ENCODE assay signal across 12 cellular contexts in genomic region chr10:19638873-19639233, GRCh38.
DNase-seq lines count a peak whose midpoint lies in the region; ATAC-seq and TF ChIP-seq lines count a peak whose summit lies in the region.
"Had no signal": no experiment of that assay in that cellular context is flagged by ENCODE, and none has a peak within 500 bp of the region (broad histone marks: within the 10 kb centered on the region; RNA-seq: fewer than 3 reads in every experiment).

No MANE protein-coding gene starts in this region.

- intact Hi-C loops in Right ventricle myocardium superior (cut with DNase I), result no loop called here
- intact Hi-C loops in activated CD4-positive, alpha-beta T cell treated with anti-CD3 and anti-CD28 coated beads, Interleukin-2, amount 10 ng/mL, durations not matched to agents 24 days and 14 days (cut with micrococcal nuclease), result no loop called here
- intact Hi-C loops in body of pancreas (cut with DNase I), result no loop called here

- no peak overlapping the region for H3K27ac Mint-ChIP-seq in activated CD4-positive, alpha-beta T cell treated with anti-CD3 and anti-CD28 coated beads, Interleukin-2, amount 10 ng/mL, durations not matched to agents 24 days and 14 days

- H3K9me3 Mint-ChIP-seq in activated CD4-positive, alpha-beta T cell treated with anti-CD3 and anti-CD28 coated beads, Interleukin-2, amount 10 ng/mL, durations not matched to agents 24 days and 14 days, result no peaks in the 10 kb centered on the region

- peak overlapping the region; percentile 19 to 56 (median 42); a peak in 13 of 20 replicates for H3K4me3 ChIP-seq in BLaER1 treated with 17β-estradiol and CSF1 and Interleukin-3, amounts not matched to agents 10 nM and 100 nM
- H3K4me3 ChIP-seq in parathyroid adenoma (ENCODE audit: low read depth, low read length) (no peak overlapping the region), body of pancreas (no peak overlapping the region)

- peak overlapping the region; percentile 21 to 74 (median 62); a peak in 21 of 22 replicates for H3K4me2 ChIP-seq in BLaER1 treated with 17β-estradiol and CSF1 and Interleukin-3, amounts not matched to agents 10 nM and 100 nM
- no peak overlapping the region for H3K4me2 ChIP-seq in parathyroid adenoma (ENCODE audit: low read length)

- TF ChIP-seq CTCF in parathyroid adenoma (IDR thresholded peaks at IDR 0.05), result no peak
- no peak for TF ChIP-seq CTCF in body of pancreas (IDR thresholded peaks at IDR 0.05)

- H3K9ac ChIP-seq in BLaER1 treated with 17β-estradiol and CSF1 and Interleukin-3, amounts not matched to agents 10 nM and 100 nM, result peak overlapping the region in 10 of 11 experiments; percentile 36 to 79 (median 57); a peak in 17 of 22 replicates
- H3K9ac ChIP-seq in parathyroid adenoma, result no peak overlapping the region

- no peaks in the 10 kb centered on the region for H3K27me3 ChIP-seq in BLaER1 treated with 17β-estradiol and CSF1 and Interleukin-3, amounts not matched to agents 10 nM and 100 nM
- H3K27me3 ChIP-seq in parathyroid adenoma (ENCODE audit: control insufficient read depth, insufficient read depth, low read length) (no peaks in the 10 kb centered on the region), body of pancreas (no peaks in the 10 kb centered on the region)
- H3K27me3 ChIP-seq: dorsolateral prefrontal cortex had no signal

- DNase-seq in RPMI8226 (peak; percentile 4), Right ventricle myocardium superior (no peak), body of pancreas (no peak), KG1 (lab: John Stamatoyannopoulos, UW) (no peak)
- DNase-seq in activated CD4-positive, alpha-beta T cell treated with anti-CD3 and anti-CD28 coated beads, Interleukin-2, amount 10 ng/mL, durations not matched to agents 24 days and 14 days, result no peak
- DNase-seq: COR-L47; dorsolateral prefrontal cortex; NCI-H2081 treated with DMSO at 0.1 percent for 48 hours; stimulated activated CD4-positive, alpha-beta T cell treated with anti-CD3 and anti-CD28 coated beads, Interleukin-12 subunit alpha, Interleukin-12 subunit beta, amount 100 ng/mL, for 4 hours had no signal

- WGBS in body of pancreas, 2 donors, result 40 to 65% methylated on average over 4 of the region's 4 CpGs

- H3K4me1 Mint-ChIP-seq in activated CD4-positive, alpha-beta T cell treated with anti-CD3 and anti-CD28 coated beads, Interleukin-2, amount 10 ng/mL, durations not matched to agents 24 days and 14 days, result peaks cover 3% of the 10 kb centered on the region

- peak overlapping the region; percentile 44 for H2AFZ ChIP-seq in parathyroid adenoma

- H3K9me3 ChIP-seq in BLaER1 treated with 17β-estradiol and CSF1 and Interleukin-3, amounts not matched to agents 10 nM and 100 nM (replicated peaks in 1 of 11), result peaks cover 0 to 6% (median 0%) of the 10 kb centered on the region in 11 experiments; a peak in 1 of 22 replicates
- H3K9me3 ChIP-seq in parathyroid adenoma (ENCODE audit: control insufficient read depth, low read length), result no peaks in the 10 kb centered on the region
- H3K9me3 ChIP-seq in body of pancreas, result no peaks in the 10 kb centered on the region

- H3K27ac ChIP-seq in BLaER1 treated with 17β-estradiol and CSF1 and Interleukin-3, amounts not matched to agents 10 nM and 100 nM, result peak overlapping the region; percentile 42 to 90 (median 71); a peak in 21 of 22 replicates
- H3K27ac ChIP-seq in parathyroid adenoma, result no peak overlapping the region
- peak overlapping the region in 1 of 4 donors; percentile 66 for H3K27ac ChIP-seq in body of pancreas

- H3K4me1 ChIP-seq in BLaER1 treated with 17β-estradiol and CSF1 and Interleukin-3, amounts not matched to agents 10 nM and 100 nM, result peaks cover 4 to 37% (median 15%) of the 10 kb centered on the region in 10 experiments; a peak in 17 of 20 replicates
- H3K4me1 ChIP-seq in parathyroid adenoma (no peaks in the 10 kb centered on the region), body of pancreas (no peaks in the 10 kb centered on the region)

- no peaks in the 10 kb centered on the region for H3K36me3 ChIP-seq in BLaER1 treated with 17β-estradiol and CSF1 and Interleukin-3, amounts not matched to agents 10 nM and 100 nM
- H3K36me3 ChIP-seq in parathyroid adenoma (ENCODE audit: control insufficient read depth, insufficient read depth, low read length) (no peaks in the 10 kb centered on the region), body of pancreas (replicated peaks in 1 of 2; ENCODE audit: insufficient read depth in 1 of 2, low read depth in 2 of 2) (no peaks in the 10 kb centered on the region)

- H3K27me3 Mint-ChIP-seq in activated CD4-positive, alpha-beta T cell treated with anti-CD3 and anti-CD28 coated beads, Interleukin-2, amount 10 ng/mL, durations not matched to agents 24 days and 14 days, result no peaks in the 10 kb centered on the region

- TF ChIP-seq POLR2A in body of pancreas (IDR thresholded peaks at IDR 0.05), result no peak

- no peaks in the 10 kb centered on the region for H3K36me3 Mint-ChIP-seq in activated CD4-positive, alpha-beta T cell treated with anti-CD3 and anti-CD28 coated beads, Interleukin-2, amount 10 ng/mL, durations not matched to agents 24 days and 14 days (ENCODE audit: low read depth)

- H3K79me2 ChIP-seq in parathyroid adenoma, result no peaks in the 10 kb centered on the region

- H4K20me1 ChIP-seq in BLaER1 treated with 17β-estradiol and CSF1 and Interleukin-3, amounts not matched to agents 10 nM and 100 nM, result no peaks in the 10 kb centered on the region

- ATAC-seq in Right ventricle myocardium superior (ENCODE audit: poor library complexity), result peak; percentile 41
- ATAC-seq in GM18502 (IDR thresholded peaks at IDR 0.05; ENCODE audit: poor library complexity, unreplicated experiment), result no peak
- no peak for ATAC-seq in body of pancreas

- no peak overlapping the region for H3K4me3 Mint-ChIP-seq in activated CD4-positive, alpha-beta T cell treated with anti-CD3 and anti-CD28 coated beads, Interleukin-2, amount 10 ng/mL, durations not matched to agents 24 days and 14 days

Comparison
In these comparisons a context has a peak if more than half of its experiments do, and no peak if none do; other contexts are left out.
1. H3K4me3 ChIP-seq: peak in BLaER1 treated with 17β-estradiol and CSF1 and Interleukin-3, amounts not matched to agents 10 nM and 100 nM (10 of 10); none in parathyroid adenoma (single experiment) and body of pancreas (0 of 2).